In the genomic region with DNA sequence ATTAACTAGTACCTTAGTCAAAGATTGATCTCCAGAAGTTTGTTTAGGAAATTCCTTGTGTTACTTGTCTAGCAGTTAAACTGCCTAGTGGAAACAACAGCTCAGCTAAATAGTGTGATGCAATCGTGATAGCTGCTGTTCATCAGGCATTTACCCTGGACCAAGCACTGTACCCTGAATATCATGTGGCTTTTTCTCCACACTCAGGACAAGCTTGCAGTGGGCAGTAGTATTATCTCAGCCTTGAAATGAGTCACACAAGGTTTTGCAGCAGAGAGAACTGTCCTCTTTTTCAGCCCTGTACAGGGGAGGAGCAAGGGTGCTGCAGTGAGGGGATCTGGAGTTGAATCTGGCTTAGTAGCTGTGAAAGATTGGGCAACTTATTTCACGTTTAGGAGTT, we compare ENCODE assay signal across 1 cellular context.
TF ChIP-seq lines count a peak whose summit lies in the region.

No MANE protein-coding gene starts in this region.

TF ChIP-seq in HepG2, 621 proteins besides CTCF, POLR2A, EP300 and RAD21 (continued from another document):
- TF ChIP-seq, protein P1, sequence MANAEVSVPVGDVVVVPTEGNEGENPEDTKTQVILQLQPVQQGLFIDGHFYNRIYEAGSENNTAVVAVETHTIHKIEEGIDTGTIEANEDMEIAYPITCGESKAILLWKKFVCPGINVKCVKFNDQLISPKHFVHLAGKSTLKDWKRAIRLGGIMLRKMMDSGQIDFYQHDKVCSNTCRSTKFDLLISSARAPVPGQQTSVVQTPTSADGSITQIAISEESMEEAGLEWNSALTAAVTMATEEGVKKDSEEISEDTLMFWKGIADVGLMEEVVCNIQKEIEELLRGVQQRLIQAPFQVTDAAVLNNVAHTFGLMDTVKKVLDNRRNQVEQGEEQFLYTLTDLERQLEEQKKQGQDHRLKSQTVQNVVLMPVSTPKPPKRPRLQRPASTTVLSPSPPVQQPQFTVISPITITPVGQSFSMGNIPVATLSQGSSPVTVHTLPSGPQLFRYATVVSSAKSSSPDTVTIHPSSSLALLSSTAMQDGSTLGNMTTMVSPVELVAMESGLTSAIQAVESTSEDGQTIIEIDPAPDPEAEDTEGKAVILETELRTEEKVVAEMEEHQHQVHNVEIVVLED (CRISPR knock-in tag; IDR thresholded peaks at IDR 0.05; ENCODE audit: borderline replicate concordance): no peak
